ENCODE assay signal across 11 cellular contexts in the genomic region with DNA sequence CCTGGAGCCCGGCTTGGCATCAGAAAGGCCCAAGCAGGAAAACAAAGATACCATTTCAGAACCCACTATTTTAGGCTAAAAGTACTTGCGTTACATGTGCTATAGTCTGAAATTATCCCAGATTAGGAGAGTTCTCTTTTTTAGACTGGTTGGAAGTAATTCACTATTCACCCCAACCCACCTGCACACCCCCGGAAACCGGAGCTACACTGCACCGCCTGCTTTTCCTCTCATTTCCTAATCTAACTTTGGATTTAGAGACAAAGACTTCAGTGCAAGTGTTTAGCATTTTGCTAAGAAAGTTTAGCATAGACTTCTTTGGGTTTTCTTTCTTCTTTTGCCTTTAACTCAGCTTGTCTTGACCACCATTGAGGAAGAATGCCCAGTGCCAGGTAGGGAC.
"Had no signal": no experiment of that assay in that cellular context is flagged by ENCODE, and none has a peak within 500 bp of the region (broad histone marks: within the 10 kb centered on the region; RNA-seq: fewer than 3 reads in every experiment).

No MANE protein-coding gene starts in this region.

- H3K4me3 ChIP-seq: left ventricle myocardium inferior, transverse colon had no signal

- H3K4me3 Mint-ChIP-seq: stimulated activated naive B cell treated with anti-CD40 and anti-IgM and Interleukin-4, amounts not matched to agents 10 μg/mL and 1 μg/mL and 100 μg/mL, for 72 hours had no signal

- DNase-seq: activated CD4-positive, CD25-positive, alpha-beta regulatory T cell treated with anti-CD3 and anti-CD28 coated beads, Interleukin-2, amount 50 U/mL, for 72 hours; activated naive CD4-positive, alpha-beta T cell treated with Interleukin-2 at 50 U/mL for 16 hours; activated T-cell treated with anti-CD3 and anti-CD28 coated beads, Interleukin-2, amount 50 U/mL, for 1 hour; amniotic stem cell; foreskin fibroblast; left ventricle myocardium inferior; naive B cell; stimulated activated CD4-positive, alpha-beta T cell treated with anti-CD3 and anti-CD28 coated beads, Interleukin-2, amount 100 ng/mL, for 48 hours; stimulated activated naive B cell treated with anti-CD40 and anti-IgM and Interleukin-4, amounts not matched to agents 10 μg/mL and 1 μg/mL and 100 μg/mL, for 72 hours; T-helper 9 cell; transverse colon had no signal

- H3K27ac ChIP-seq: left ventricle myocardium inferior, transverse colon had no signal

- H3K27me3 ChIP-seq: transverse colon had no signal

- H3K27me3 Mint-ChIP-seq: naive B cell; stimulated activated naive B cell treated with anti-CD40 and anti-IgM and Interleukin-4, amounts not matched to agents 10 μg/mL and 1 μg/mL and 100 μg/mL, for 72 hours had no signal

- H3K4me1 ChIP-seq: left ventricle myocardium inferior had no signal

- H3K9me3 Mint-ChIP-seq: naive B cell; stimulated activated naive B cell treated with anti-CD40 and anti-IgM and Interleukin-4, amounts not matched to agents 10 μg/mL and 1 μg/mL and 100 μg/mL, for 72 hours had no signal

- ATAC-seq: stimulated activated naive B cell treated with anti-CD40 and anti-IgM and Interleukin-4, amounts not matched to agents 10 μg/mL and 1 μg/mL and 100 μg/mL, for 72 hours had no signal

- H3K9me3 ChIP-seq: left ventricle myocardium inferior, transverse colon had no signal
